Comparison of ENCODE assay signal across 1 cellular context in genomic region chr5:96262105-96262504, GRCh38.
TF ChIP-seq lines count a peak whose summit lies in the region.

No MANE protein-coding gene starts in this region.

TF ChIP-seq in GM23338, 12 proteins besides CTCF, POLR2A, EP300 and RAD21 (continued from another document):
- TF ChIP-seq ZNF462 (CRISPR knock-in tag; IDR thresholded peaks at IDR 0.05), result no peak
